In genomic region chr1:160309183-160309535, GRCh38 we compare ENCODE assay signal across 22 cellular contexts. TPM values are rescaled to one million over a fixed set of nuclear protein-coding genes. Genes with fewer than 3 reads are reported as not detected.
DNase-seq lines count a peak whose midpoint lies in the region; ATAC-seq, FAIRE-seq and TF ChIP-seq lines count a peak whose summit lies in the region.
"Had no signal": no experiment of that assay in that cellular context is flagged by ENCODE, and none has a peak within 500 bp of the region (broad histone marks: within the 10 kb centered on the region; RNA-seq: fewer than 3 reads in every experiment).

No MANE protein-coding gene starts in this region.

- no peak overlapping the region for H3K18ac ChIP-seq in mesendoderm (ENCODE audit: low read length)

- no peak overlapping the region for H2BK15ac ChIP-seq in mesendoderm (replicated peaks; ENCODE audit: low read depth)

- H3K4me3 ChIP-seq in AG09309 (ENCODE audit: control insufficient read depth, low read depth, low read length) = no peak overlapping the region
- no peak overlapping the region for H3K4me3 ChIP-seq in astrocyte (ENCODE audit: insufficient read depth, low read depth, low read length)
- no peak overlapping the region for H3K4me3 ChIP-seq in fibroblast of the aortic adventitia (ENCODE audit: low read depth, low read length)
- no peak overlapping the region for H3K4me3 ChIP-seq in mesendoderm (ENCODE audit: low read length)
- H3K4me3 ChIP-seq: body of pancreas, SK-N-MC had no signal

- H4K20me1 ChIP-seq in astrocyte (ENCODE audit: insufficient read depth, low read length) = peaks cover 76% of the 10 kb centered on the region

- H3K27me3 ChIP-seq in astrocyte (ENCODE audit: insufficient read depth, low read length) (no peaks in the 10 kb centered on the region), mesendoderm (ENCODE audit: insufficient read depth, low read length, poor library complexity) (no peaks in the 10 kb centered on the region)
- H3K27me3 ChIP-seq: body of pancreas had no signal

- no peak overlapping the region for H3K4me3 Mint-ChIP-seq in astrocyte (ENCODE audit: unreplicated experiment)
- H3K4me3 Mint-ChIP-seq: activated naive CD4-positive, alpha-beta T cell treated with anti-CD3 and anti-CD28 coated beads, Interleukin-2, amount 10 ng/mL, durations not matched to agents 7 days and 5 days had no signal

- H3K9ac ChIP-seq in astrocyte (ENCODE audit: low read length) (no peak overlapping the region), mesendoderm (ENCODE audit: low read length) (no peak overlapping the region)

- FAIRE-seq in astrocyte (lab: Jason Lieb, UNC) = no peak
- FAIRE-seq: GM12891 had no signal

- H3K79me1 ChIP-seq in mesendoderm (ENCODE audit: low read length) = no peaks in the 10 kb centered on the region

- H3K27me3 Mint-ChIP-seq in astrocyte (ENCODE audit: low read depth, unreplicated experiment) = no peaks in the 10 kb centered on the region
- H3K27me3 Mint-ChIP-seq: activated naive CD4-positive, alpha-beta T cell treated with anti-CD3 and anti-CD28 coated beads, Interleukin-2, amount 10 ng/mL, durations not matched to agents 7 days and 5 days had no signal

- peaks cover 8% of the 10 kb centered on the region for H3K4me1 Mint-ChIP-seq in astrocyte (ENCODE audit: low read depth, unreplicated experiment)
- H3K4me1 Mint-ChIP-seq: activated naive CD4-positive, alpha-beta T cell treated with anti-CD3 and anti-CD28 coated beads, Interleukin-2, amount 10 ng/mL, durations not matched to agents 7 days and 5 days had no signal

- H3K56ac ChIP-seq in mesendoderm (ENCODE audit: low read length) = no peak overlapping the region

- H3K9me3 Mint-ChIP-seq in astrocyte (ENCODE audit: unreplicated experiment) = no peaks in the 10 kb centered on the region
- H3K9me3 Mint-ChIP-seq: activated naive CD4-positive, alpha-beta T cell treated with anti-CD3 and anti-CD28 coated beads, Interleukin-2, amount 10 ng/mL, durations not matched to agents 7 days and 5 days had no signal

- no peak for TF ChIP-seq CTCF in AG09309 (IDR thresholded peaks at IDR 0.05; ENCODE audit: control insufficient read depth, insufficient read depth, low read depth, low read length, missing control alignments)
- TF ChIP-seq CTCF in astrocyte (IDR thresholded peaks at IDR 0.05; ENCODE audit: insufficient read depth, low read depth, low read length) = no peak
- no peak for TF ChIP-seq CTCF in fibroblast of the aortic adventitia (IDR thresholded peaks at IDR 0.05; ENCODE audit: insufficient read depth, low read length)

- peak; percentile 14 for DNase-seq in AG09309 (ENCODE audit: low read depth)
- peak; percentile 14 for DNase-seq in HCEC 1CT
- no peak for DNase-seq in astrocyte (ENCODE audit: low read depth)
- DNase-seq in fibroblast of the aortic adventitia (ENCODE audit: low read depth) = peak; percentile 45
- no peak for DNase-seq in mesendoderm
- no peak for DNase-seq in MV-4-11 (lab: John Stamatoyannopoulos, UW)
- DNase-seq: activated CD4-positive, alpha-beta T cell treated with anti-CD3 and anti-CD28 coated beads for 4 hours; activated naive CD4-positive, alpha-beta T cell treated with anti-CD3 and anti-CD28 coated beads, Interleukin-2, amount 10 ng/mL, durations not matched to agents 7 days and 5 days; body of pancreas; Karpas-422; left cardiac atrium; NCI-H1436; nucleus accumbens; right cardiac atrium had no signal

- no peak overlapping the region for H4K5ac ChIP-seq in mesendoderm (ENCODE audit: low read length)

- H2BK5ac ChIP-seq in mesendoderm (ENCODE audit: low read length) = no peak overlapping the region

- peaks cover 43% of the 10 kb centered on the region for H3K36me3 Mint-ChIP-seq in astrocyte (ENCODE audit: low read depth, unreplicated experiment)

- no peak overlapping the region for H2AK5ac ChIP-seq in mesendoderm (ENCODE audit: low read length)

- H3K4me2 ChIP-seq in astrocyte (ENCODE audit: low read length) = no peak overlapping the region
- H3K4me2 ChIP-seq in mesendoderm (ENCODE audit: low read length) = no peak overlapping the region

- H3K23ac ChIP-seq in mesendoderm (ENCODE audit: low read length) = no peak overlapping the region

- no peak overlapping the region for H2AFZ ChIP-seq in astrocyte (ENCODE audit: low read depth, low read length)

- H3K4ac ChIP-seq in mesendoderm (ENCODE audit: low read depth, low read length) = no peak overlapping the region

- H3K79me2 ChIP-seq in astrocyte (ENCODE audit: insufficient read depth, low read length) (peaks cover 52% of the 10 kb centered on the region), mesendoderm (ENCODE audit: control insufficient read depth, insufficient read depth, low read length) (no peaks in the 10 kb centered on the region)

- peak overlapping the region; percentile 50 for H3K27ac Mint-ChIP-seq in astrocyte (ENCODE audit: unreplicated experiment)
- H3K27ac Mint-ChIP-seq: activated naive CD4-positive, alpha-beta T cell treated with anti-CD3 and anti-CD28 coated beads, Interleukin-2, amount 10 ng/mL, durations not matched to agents 7 days and 5 days had no signal

- H3K4me1 ChIP-seq in astrocyte (ENCODE audit: insufficient read depth, low read length) (no peaks in the 10 kb centered on the region), mesendoderm (ENCODE audit: control insufficient read depth, low read depth, low read length) (no peaks in the 10 kb centered on the region)
- H3K4me1 ChIP-seq: body of pancreas had no signal

- H3K36me3 ChIP-seq in astrocyte (ENCODE audit: insufficient read depth, low read length) = peaks cover 91% of the 10 kb centered on the region
- peaks cover 15% of the 10 kb centered on the region for H3K36me3 ChIP-seq in mesendoderm (ENCODE audit: control insufficient read depth, insufficient read depth, low read length)

- H3K27ac ChIP-seq in astrocyte (ENCODE audit: low read depth, low read length) (no peak overlapping the region), mesendoderm (ENCODE audit: low read depth, low read length) (no peak overlapping the region)
- H3K27ac ChIP-seq: body of pancreas, SK-N-MC had no signal

- ATAC-seq in GM19467 (IDR thresholded peaks at IDR 0.05; ENCODE audit: unreplicated experiment) (no peak), GM21737 (IDR thresholded peaks at IDR 0.05; ENCODE audit: unreplicated experiment) (no peak)
- ATAC-seq: body of pancreas, Panc1 had no signal

- no peaks in the 10 kb centered on the region for H3K9me3 ChIP-seq in astrocyte (ENCODE audit: insufficient read depth, low read depth, low read length)
- H3K9me3 ChIP-seq: body of pancreas had no signal

- H2BK120ac ChIP-seq in mesendoderm (ENCODE audit: low read depth, low read length) = no peak overlapping the region

- H4K8ac ChIP-seq in mesendoderm (ENCODE audit: low read depth, low read length) = no peak overlapping the region

RNA-seq across cellular contexts. Expression of gene PEX19, which starts 24.2 kb away (rescaled TPM):
- total RNA-seq in astrocyte = 59.2 and 64.2 TPM in 2 replicates
- 39.1 and 55.1 TPM in 2 replicates for total RNA-seq in fibroblast of the aortic adventitia (ENCODE audit: low replicate concordance)
- polyA plus RNA-seq in mesendoderm (2013, experiment 1 of 2) = 39.4 TPM
- 38.6 TPM for polyA plus RNA-seq in mesendoderm (2013, experiment 2 of 2)

RNA-seq across cellular contexts. Expression of gene COPA, which starts 33.9 kb away (rescaled TPM):
- total RNA-seq in astrocyte = 281 and 305 TPM in 2 replicates
- 220 and 248 TPM in 2 replicates for total RNA-seq in fibroblast of the aortic adventitia (ENCODE audit: low replicate concordance)
- 75.5 TPM for polyA plus RNA-seq in mesendoderm (2013, experiment 1 of 2)
- 77.1 TPM for polyA plus RNA-seq in mesendoderm (2013, experiment 2 of 2)

RNA-seq across cellular contexts. Expression of gene NCSTN, which starts 34.0 kb away (rescaled TPM):
- 171 and 187 TPM in 2 replicates for total RNA-seq in astrocyte
- total RNA-seq in fibroblast of the aortic adventitia (ENCODE audit: low replicate concordance) = 60.6 and 79.3 TPM in 2 replicates
- polyA plus RNA-seq in mesendoderm (2013, experiment 1 of 2) = 57.0 TPM
- 53.7 TPM for polyA plus RNA-seq in mesendoderm (2013, experiment 2 of 2)

RNA-seq across cellular contexts. Expression of gene DCAF8, which starts 46.8 kb away (rescaled TPM):
- total RNA-seq in astrocyte (107 and 127 TPM in 2 replicates), fibroblast of the aortic adventitia (ENCODE audit: low replicate concordance) (63.0 and 76.6 TPM in 2 replicates)
- 50.4 TPM for polyA plus RNA-seq in mesendoderm (2013, experiment 1 of 2)
- 50.1 TPM for polyA plus RNA-seq in mesendoderm (2013, experiment 2 of 2)

RNA-seq across cellular contexts. Expression of gene NHLH1, which starts 57.7 kb away (rescaled TPM):
- total RNA-seq in astrocyte = 0.55 and 0.70 TPM in 2 replicates
- total RNA-seq in fibroblast of the aortic adventitia (ENCODE audit: low replicate concordance) = not detected in 2 replicates
- 0.31 TPM for polyA plus RNA-seq in mesendoderm (2013, experiment 1 of 2)
- 0.25 TPM for polyA plus RNA-seq in mesendoderm (2013, experiment 2 of 2)
- total RNA-seq: body of pancreas, fibroblast of villous mesenchyme, G401, mucosa of gallbladder had no signal

Comparison
In these comparisons a context has a peak if more than half of its experiments do, and no peak if none do; other contexts are left out.
1. DNase-seq: peak in AG09309 (single experiment), HCEC 1CT (single experiment) and fibroblast of the aortic adventitia (single experiment); none in astrocyte (single experiment), mesendoderm (single experiment) and MV-4-11 (single experiment).